ENCODE assay signal across 15 cellular contexts in the genomic region with DNA sequence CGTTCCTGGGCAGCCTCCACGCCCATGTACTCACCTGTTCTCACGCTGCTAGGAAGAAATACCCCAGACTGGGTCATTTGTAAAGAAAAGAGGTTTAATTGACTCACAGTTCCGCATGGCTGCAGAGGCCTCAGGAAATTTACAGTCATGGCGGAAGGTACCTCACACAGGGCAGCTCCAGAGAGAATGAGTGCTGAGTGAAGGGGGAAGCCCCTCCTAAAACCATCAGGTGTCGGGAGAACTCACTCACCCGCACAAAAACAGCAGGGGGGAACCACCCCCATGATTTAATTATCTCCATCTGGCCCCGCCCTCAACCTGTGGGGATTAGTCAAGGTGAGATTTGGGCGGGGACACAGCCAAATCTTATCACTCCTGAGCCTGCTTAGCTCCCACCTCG. TPM values are rescaled to one million over a fixed set of nuclear protein-coding genes. Genes with fewer than 3 reads are reported as not detected.
DNase-seq lines count a peak whose midpoint lies in the region; ATAC-seq and TF ChIP-seq lines count a peak whose summit lies in the region.
"Had no signal": no experiment of that assay in that cellular context is flagged by ENCODE, and none has a peak within 500 bp of the region (broad histone marks: within the 10 kb centered on the region; RNA-seq: fewer than 3 reads in every experiment).

No MANE protein-coding gene starts in this region.

- POLR2A ChIA-PET in activated CD8-positive, alpha-beta T cell treated with anti-CD3 and anti-CD28 coated beads for 36 hours (lab: Charles Lee): interaction anchor here (0.6 kb wide), 1 partner anchor 324 kb away, joined by 4 read pairs; no protein-coding TSS in a partner anchor
- POLR2A ChIA-PET in activated CD8-positive, alpha-beta T cell treated with anti-CD3 and anti-CD28 coated beads, Interleukin-2, amount 10 ng/mL, durations not matched to agents 7 days and 5 days (lab: Charles Lee): no interaction called here
- POLR2A ChIA-PET in activated B cell treated with CpG ODN at 0.5 μM for 24 hours (lab: Charles Lee): interaction anchor here (0.6 kb wide), 2 partner anchors 20 to 556 kb away, joined by 5 read pairs; no protein-coding TSS in a partner anchor

- ATAC-seq in activated CD8-positive, alpha-beta T cell treated with anti-CD3 and anti-CD28 coated beads for 36 hours: peak; percentile 90
- ATAC-seq in activated CD8-positive, alpha-beta T cell treated with anti-CD3 and anti-CD28 coated beads, Interleukin-2, amount 10 ng/mL, durations not matched to agents 7 days and 5 days: no peak
- peak; percentile 25 for ATAC-seq in activated B cell treated with CpG ODN at 0.5 μM for 24 hours (ENCODE audit: low read depth)
- peak; percentile 75 to 94 for ATAC-seq in stimulated activated naive B cell treated with anti-CD40 and anti-IgM and Interleukin-4, amounts not matched to agents 10 μg/mL and 1 μg/mL and 100 μg/mL, for 72 hours (replicated peaks)
- no peak for ATAC-seq in HG03039 (IDR thresholded peaks at IDR 0.05; ENCODE audit: unreplicated experiment)
- ATAC-seq: left ventricle myocardium superior, pancreas had no signal

- no peak overlapping the region for H3K4me3 Mint-ChIP-seq in activated CD8-positive, alpha-beta T cell treated with anti-CD3 and anti-CD28 coated beads for 36 hours
- H3K4me3 Mint-ChIP-seq in activated CD8-positive, alpha-beta T cell treated with anti-CD3 and anti-CD28 coated beads, Interleukin-2, amount 10 ng/mL, durations not matched to agents 7 days and 5 days: no peak overlapping the region
- H3K4me3 Mint-ChIP-seq in activated B cell treated with CpG ODN at 0.5 μM for 24 hours (no peak overlapping the region), chondrocyte (ENCODE audit: unreplicated experiment) (no peak overlapping the region)
- H3K4me3 Mint-ChIP-seq in stimulated activated naive B cell treated with anti-CD40 and anti-IgM and Interleukin-4, amounts not matched to agents 10 μg/mL and 1 μg/mL and 100 μg/mL, for 72 hours: peak overlapping the region in 1 of 2 donors; percentile 32
- H3K4me3 Mint-ChIP-seq: CD4-positive, alpha-beta memory T cell; dendritic cell treated with granulocyte-macrophage colony-stimulating factor and Interleukin-4, amounts not matched to agents 40 ng/mL and 50 ng/mL, for 4 days had no signal

- no peak for TF ChIP-seq CTCF in activated CD8-positive, alpha-beta T cell treated with anti-CD3 and anti-CD28 coated beads for 36 hours (IDR thresholded peaks at IDR 0.05)
- TF ChIP-seq CTCF in activated B cell treated with CpG ODN at 0.5 μM for 24 hours (IDR thresholded peaks at IDR 0.05): no peak
- no peak for TF ChIP-seq CTCF in chondrocyte (IDR thresholded peaks at IDR 0.05)

- CTCF ChIA-PET in activated CD8-positive, alpha-beta T cell treated with anti-CD3 and anti-CD28 coated beads for 36 hours (lab: Charles Lee): interaction anchor here (1.3 to 2.6 kb wide), 2 partner anchors 8 to 28 kb away, joined by 3 to 9 read pairs; a partner anchor contains a TSS
- CTCF ChIA-PET in activated CD8-positive, alpha-beta T cell treated with anti-CD3 and anti-CD28 coated beads, Interleukin-2, amount 10 ng/mL, durations not matched to agents 7 days and 5 days (lab: Charles Lee): interaction anchor here (0.9 kb wide), 1 partner anchor 29 kb away, joined by 3 read pairs; no protein-coding TSS in a partner anchor
- CTCF ChIA-PET in activated B cell treated with CpG ODN at 0.5 μM for 24 hours (lab: Charles Lee): no interaction called here

- peaks cover 3% of the 10 kb centered on the region for H3K36me3 Mint-ChIP-seq in activated CD8-positive, alpha-beta T cell treated with anti-CD3 and anti-CD28 coated beads for 36 hours (ENCODE audit: low read depth)
- H3K36me3 Mint-ChIP-seq in activated CD8-positive, alpha-beta T cell treated with anti-CD3 and anti-CD28 coated beads, Interleukin-2, amount 10 ng/mL, durations not matched to agents 7 days and 5 days (ENCODE audit: low read depth): peaks cover 2% of the 10 kb centered on the region
- H3K36me3 Mint-ChIP-seq in activated B cell treated with CpG ODN at 0.5 μM for 24 hours (ENCODE audit: low read depth) (peaks cover 6% of the 10 kb centered on the region), chondrocyte (ENCODE audit: low read depth) (no peaks in the 10 kb centered on the region)
- H3K36me3 Mint-ChIP-seq in stimulated activated naive B cell treated with anti-CD40 and anti-IgM and Interleukin-4, amounts not matched to agents 10 μg/mL and 1 μg/mL and 100 μg/mL, for 72 hours: peaks cover 16 to 22% of the 10 kb centered on the region in 2 donors

- no peaks in the 10 kb centered on the region for H3K9me3 Mint-ChIP-seq in activated CD8-positive, alpha-beta T cell treated with anti-CD3 and anti-CD28 coated beads for 36 hours
- no peaks in the 10 kb centered on the region for H3K9me3 Mint-ChIP-seq in activated CD8-positive, alpha-beta T cell treated with anti-CD3 and anti-CD28 coated beads, Interleukin-2, amount 10 ng/mL, durations not matched to agents 7 days and 5 days (ENCODE audit: insufficient read depth)
- H3K9me3 Mint-ChIP-seq in activated B cell treated with CpG ODN at 0.5 μM for 24 hours (peaks cover 3% of the 10 kb centered on the region), chondrocyte (ENCODE audit: low read depth) (no peaks in the 10 kb centered on the region)
- H3K9me3 Mint-ChIP-seq in stimulated activated naive B cell treated with anti-CD40 and anti-IgM and Interleukin-4, amounts not matched to agents 10 μg/mL and 1 μg/mL and 100 μg/mL, for 72 hours: peaks cover 0 to 3% of the 10 kb centered on the region in 2 donors
- H3K9me3 Mint-ChIP-seq: activated T-helper 2 cell treated with anti-CD3 and anti-CD28 coated beads, Interferon-gamma antibody, Interleukin-2, Interleukin-4, amounts not matched to agents 10 μg/mL and 5 μg/mL and 100 μg/mL, durations not matched to agents 14 hours and 24 hours and 36 hours; CD4-positive, alpha-beta memory T cell had no signal

- intact Hi-C loops in activated CD8-positive, alpha-beta T cell treated with anti-CD3 and anti-CD28 coated beads for 36 hours (cut with micrococcal nuclease): no loop called here
- intact Hi-C loops in activated B cell treated with CpG ODN at 0.5 μM for 24 hours (cut with micrococcal nuclease): no loop called here

- peak overlapping the region; percentile 25 for H3K27ac Mint-ChIP-seq in activated CD8-positive, alpha-beta T cell treated with anti-CD3 and anti-CD28 coated beads for 36 hours
- no peak overlapping the region for H3K27ac Mint-ChIP-seq in activated CD8-positive, alpha-beta T cell treated with anti-CD3 and anti-CD28 coated beads, Interleukin-2, amount 10 ng/mL, durations not matched to agents 7 days and 5 days
- H3K27ac Mint-ChIP-seq in activated B cell treated with CpG ODN at 0.5 μM for 24 hours (no peak overlapping the region), chondrocyte (ENCODE audit: unreplicated experiment) (no peak overlapping the region)
- peak overlapping the region; percentile 37 for H3K27ac Mint-ChIP-seq in stimulated activated naive B cell treated with anti-CD40 and anti-IgM and Interleukin-4, amounts not matched to agents 10 μg/mL and 1 μg/mL and 100 μg/mL, for 72 hours
- H3K27ac Mint-ChIP-seq: activated T-helper 2 cell treated with anti-CD3 and anti-CD28 coated beads, Interferon-gamma antibody, Interleukin-2, Interleukin-4, amounts not matched to agents 10 μg/mL and 5 μg/mL and 100 μg/mL, durations not matched to agents 14 hours and 24 hours and 36 hours; dendritic cell treated with granulocyte-macrophage colony-stimulating factor and Interleukin-4, amounts not matched to agents 40 ng/mL and 50 ng/mL, for 4 days had no signal

- H3K27me3 Mint-ChIP-seq in activated CD8-positive, alpha-beta T cell treated with anti-CD3 and anti-CD28 coated beads for 36 hours: no peaks in the 10 kb centered on the region
- H3K27me3 Mint-ChIP-seq in activated CD8-positive, alpha-beta T cell treated with anti-CD3 and anti-CD28 coated beads, Interleukin-2, amount 10 ng/mL, durations not matched to agents 7 days and 5 days (ENCODE audit: low read depth): no peaks in the 10 kb centered on the region
- H3K27me3 Mint-ChIP-seq in activated B cell treated with CpG ODN at 0.5 μM for 24 hours (no peaks in the 10 kb centered on the region), chondrocyte (ENCODE audit: low read depth) (no peaks in the 10 kb centered on the region)
- no peaks in the 10 kb centered on the region for H3K27me3 Mint-ChIP-seq in stimulated activated naive B cell treated with anti-CD40 and anti-IgM and Interleukin-4, amounts not matched to agents 10 μg/mL and 1 μg/mL and 100 μg/mL, for 72 hours
- H3K27me3 Mint-ChIP-seq: CD4-positive, alpha-beta memory T cell; dendritic cell treated with granulocyte-macrophage colony-stimulating factor and Interleukin-4, amounts not matched to agents 40 ng/mL and 50 ng/mL, for 4 days had no signal

- peaks cover 16% of the 10 kb centered on the region for H3K4me1 Mint-ChIP-seq in activated CD8-positive, alpha-beta T cell treated with anti-CD3 and anti-CD28 coated beads for 36 hours (ENCODE audit: low read depth)
- H3K4me1 Mint-ChIP-seq in activated CD8-positive, alpha-beta T cell treated with anti-CD3 and anti-CD28 coated beads, Interleukin-2, amount 10 ng/mL, durations not matched to agents 7 days and 5 days (ENCODE audit: low read depth): peaks cover 4% of the 10 kb centered on the region
- peaks cover 14% of the 10 kb centered on the region for H3K4me1 Mint-ChIP-seq in activated B cell treated with CpG ODN at 0.5 μM for 24 hours
- H3K4me1 Mint-ChIP-seq in stimulated activated naive B cell treated with anti-CD40 and anti-IgM and Interleukin-4, amounts not matched to agents 10 μg/mL and 1 μg/mL and 100 μg/mL, for 72 hours: peaks cover 17 to 31% of the 10 kb centered on the region in 2 donors
- H3K4me1 Mint-ChIP-seq in chondrocyte (ENCODE audit: low read depth): peaks cover 2% of the 10 kb centered on the region

- DNase-seq in activated CD8-positive, alpha-beta T cell treated with anti-CD3 and anti-CD28 coated beads for 36 hours: peak; percentile 77
- no peak for DNase-seq in activated CD8-positive, alpha-beta T cell treated with anti-CD3 and anti-CD28 coated beads, Interleukin-2, amount 10 ng/mL, durations not matched to agents 7 days and 5 days
- DNase-seq in activated B cell treated with CpG ODN at 0.5 μM for 24 hours: no peak
- DNase-seq in kidney tubule cell (ENCODE audit: low spot score): peak; percentile 66
- peak; percentile 35 for DNase-seq in stimulated activated naive B cell treated with anti-CD40 and anti-IgM and Interleukin-4, amounts not matched to agents 10 μg/mL and 1 μg/mL and 100 μg/mL, for 72 hours
- DNase-seq in chondrocyte (ENCODE audit: low spot score): no peak
- no peak for DNase-seq in T1000 (lab: John Stamatoyannopoulos, UW)
- DNase-seq: CD4-positive, alpha-beta memory T cell; left ventricle myocardium superior; pancreas; substantia nigra; T-helper 1 cell had no signal

RNA-seq across cellular contexts. Expression of a gene that starts 18.2 kb away (rescaled TPM):
- total RNA-seq in activated CD8-positive, alpha-beta T cell treated with anti-CD3 and anti-CD28 coated beads for 36 hours: 1 to 10 TPM; 8.1 to 8.8 TPM
- total RNA-seq in activated CD8-positive, alpha-beta T cell treated with anti-CD3 and anti-CD28 coated beads, Interleukin-2, amount 10 ng/mL, durations not matched to agents 7 days and 5 days: 10 to 100 TPM; 13.1 to 15.0 TPM
- total RNA-seq in activated B cell treated with CpG ODN at 0.5 μM for 24 hours (10.5 and 13.1 TPM in 2 replicates), chondrocyte (15.2 to 19.6 TPM (median 19.6 TPM) in 3 replicates)

RNA-seq across cellular contexts. Expression of a gene that starts 22.8 kb away (rescaled TPM):
- total RNA-seq in activated CD8-positive, alpha-beta T cell treated with anti-CD3 and anti-CD28 coated beads for 36 hours: under 1 TPM in 1 of 2 experiments, not detected in 1; 0.25 TPM
- under 1 TPM; 0.47 to 0.68 TPM for total RNA-seq in activated CD8-positive, alpha-beta T cell treated with anti-CD3 and anti-CD28 coated beads, Interleukin-2, amount 10 ng/mL, durations not matched to agents 7 days and 5 days
- 0.42 and 0.47 TPM in 2 replicates for total RNA-seq in activated B cell treated with CpG ODN at 0.5 μM for 24 hours
- total RNA-seq in chondrocyte: 0.36 to 0.56 TPM (median 0.47 TPM) in 3 replicates

RNA-seq across cellular contexts. Expression of a gene that starts 28.1 kb away (rescaled TPM):
- total RNA-seq in activated CD8-positive, alpha-beta T cell treated with anti-CD3 and anti-CD28 coated beads for 36 hours: 100 to 1,000 TPM; 119 to 133 TPM
- 10 to 100 TPM; 89.0 to 94.0 TPM for total RNA-seq in activated CD8-positive, alpha-beta T cell treated with anti-CD3 and anti-CD28 coated beads, Interleukin-2, amount 10 ng/mL, durations not matched to agents 7 days and 5 days
- 48.7 and 49.9 TPM in 2 replicates for total RNA-seq in activated B cell treated with CpG ODN at 0.5 μM for 24 hours
- 58.9 to 68.5 TPM (median 68.1 TPM) in 3 replicates for total RNA-seq in chondrocyte

RNA-seq across cellular contexts. Expression of a gene that starts 33.6 kb away (rescaled TPM):
- total RNA-seq in activated CD8-positive, alpha-beta T cell treated with anti-CD3 and anti-CD28 coated beads for 36 hours: 10 to 100 TPM; 60.7 to 62.7 TPM
- 10 to 100 TPM; 40.6 to 40.9 TPM for total RNA-seq in activated CD8-positive, alpha-beta T cell treated with anti-CD3 and anti-CD28 coated beads, Interleukin-2, amount 10 ng/mL, durations not matched to agents 7 days and 5 days
- total RNA-seq in activated B cell treated with CpG ODN at 0.5 μM for 24 hours: 29.4 and 38.9 TPM in 2 replicates
- total RNA-seq in chondrocyte: 10.4 to 16.9 TPM (median 15.3 TPM) in 3 replicates

RNA-seq across cellular contexts. Expression of a gene that starts 38.3 kb away (rescaled TPM):
- 10 to 100 TPM; 18.5 to 18.6 TPM for total RNA-seq in activated CD8-positive, alpha-beta T cell treated with anti-CD3 and anti-CD28 coated beads for 36 hours
- 10 to 100 TPM; 41.2 to 43.0 TPM for total RNA-seq in activated CD8-positive, alpha-beta T cell treated with anti-CD3 and anti-CD28 coated beads, Interleukin-2, amount 10 ng/mL, durations not matched to agents 7 days and 5 days
- total RNA-seq in activated B cell treated with CpG ODN at 0.5 μM for 24 hours (46.7 and 53.1 TPM in 2 replicates), chondrocyte (34.1 to 57.1 TPM (median 37.3 TPM) in 3 replicates)

Comparison
In these comparisons a context has a peak if more than half of its experiments do, and no peak if none do; other contexts are left out.
1. ATAC-seq: peak in activated CD8-positive, alpha-beta T cell treated with anti-CD3 and anti-CD28 coated beads for 36 hours (single experiment), activated B cell treated with CpG ODN at 0.5 μM for 24 hours (single experiment) and stimulated activated naive B cell treated with anti-CD40 and anti-IgM and Interleukin-4, amounts not matched to agents 10 μg/mL and 1 μg/mL and 100 μg/mL, for 72 hours (2 of 2); none in activated CD8-positive, alpha-beta T cell treated with anti-CD3 and anti-CD28 coated beads, Interleukin-2, amount 10 ng/mL, durations not matched to agents 7 days and 5 days (single experiment) and HG03039 (single experiment).
2. DNase-seq: peak in activated CD8-positive, alpha-beta T cell treated with anti-CD3 and anti-CD28 coated beads for 36 hours (single experiment), kidney tubule cell (single experiment) and stimulated activated naive B cell treated with anti-CD40 and anti-IgM and Interleukin-4, amounts not matched to agents 10 μg/mL and 1 μg/mL and 100 μg/mL, for 72 hours (single experiment); none in activated CD8-positive, alpha-beta T cell treated with anti-CD3 and anti-CD28 coated beads, Interleukin-2, amount 10 ng/mL, durations not matched to agents 7 days and 5 days (single experiment), activated B cell treated with CpG ODN at 0.5 μM for 24 hours (single experiment), chondrocyte (single experiment) and T1000 (single experiment).
3. H3K27ac Mint-ChIP-seq: peak in activated CD8-positive, alpha-beta T cell treated with anti-CD3 and anti-CD28 coated beads for 36 hours (single experiment) and stimulated activated naive B cell treated with anti-CD40 and anti-IgM and Interleukin-4, amounts not matched to agents 10 μg/mL and 1 μg/mL and 100 μg/mL, for 72 hours (single experiment); none in activated CD8-positive, alpha-beta T cell treated with anti-CD3 and anti-CD28 coated beads, Interleukin-2, amount 10 ng/mL, durations not matched to agents 7 days and 5 days (single experiment), activated B cell treated with CpG ODN at 0.5 μM for 24 hours (single experiment) and chondrocyte (single experiment).